In genomic region chr5:36606437-36607113, GRCh38 we compare ENCODE assay signal across 9 cellular contexts. TPM values are rescaled to one million over a fixed set of nuclear protein-coding genes. Genes with fewer than 3 reads are reported as not detected.
A peak's percentile ranks its signal among the peaks of the same experiment; 100 is the strongest.
DNase-seq lines count a peak whose midpoint lies in the region; ATAC-seq and TF ChIP-seq lines count a peak whose summit lies in the region.
"Had no signal": no experiment of that assay in that cellular context is flagged by ENCODE, and none has a peak within 500 bp of the region (broad histone marks: within the 10 kb centered on the region; RNA-seq: fewer than 3 reads in every experiment).

Gene SLC1A3, plus strand, starts transcription at chr5:36606606. Its CDS starts 1,818 bp downstream, at chr5:36608424.

- TF ChIP-seq CTCF in progenitor cell of endocrine pancreas (IDR thresholded peaks at IDR 0.05; ENCODE audit: unreplicated experiment) = no peak

- WGBS in right cardiac atrium = under 1% methylated on average over 20 of the region's 20 CpGs

- no peaks in the 10 kb centered on the region for H3K9me3 Mint-ChIP-seq in progenitor cell of endocrine pancreas (ENCODE audit: low read depth)

- peak within 1 kb of the TSS; percentile 79 for H3K4me3 Mint-ChIP-seq in progenitor cell of endocrine pancreas (ENCODE audit: low read depth)

- H3K9me3 ChIP-seq in right cardiac atrium (ENCODE audit: control insufficient read depth, low read length) = peaks cover 1% of the 10 kb centered on the region

- DNase-seq in AG20443 (ENCODE audit: low spot score) (peak; percentile 74), NOMO-1 treated with DMSO at 0.1 percent for 48 hours (lab: John Stamatoyannopoulos, UW; ENCODE audit: unreplicated experiment) (peak; percentile 74), amygdala (lab: John Stamatoyannopoulos, UW) (peak in 50 of 56 donors; percentile 27 to 87 (median 66)), right cardiac atrium (peak; percentile 53 to 80 (median 56)), progenitor cell of endocrine pancreas (ENCODE audit: low spot score, unreplicated experiment) (peak; percentile 54), NCI-H2196 (lab: John Stamatoyannopoulos, UW; ENCODE audit: unreplicated experiment) (no peak)

- H3K4me3 ChIP-seq in right cardiac atrium (ENCODE audit: low read length) = peak within 1 kb of the TSS; percentile 63

- ATAC-seq in GM18861 (IDR thresholded peaks at IDR 0.05; ENCODE audit: unreplicated experiment) (peak; percentile 77), HG03025 (IDR thresholded peaks at IDR 0.05; ENCODE audit: low FRiP score, unreplicated experiment) (peak; percentile 69), right cardiac atrium (peak; percentile 93 to 95)

- peaks cover 2% of the 10 kb centered on the region for H3K36me3 Mint-ChIP-seq in progenitor cell of endocrine pancreas (ENCODE audit: insufficient read depth)

- peaks cover 6% of the 10 kb centered on the region for H3K27me3 Mint-ChIP-seq in progenitor cell of endocrine pancreas

- peak within 1 kb of the TSS; percentile 47 for H3K27ac Mint-ChIP-seq in progenitor cell of endocrine pancreas

- intact Hi-C loops in right cardiac atrium (cut with DNase I) = loop anchor here in 2 of 4 donors (5.0 to 10.0 kb wide), 2 partner anchors 78 to 189 kb away; no protein-coding TSS in a partner anchor

- H3K4me1 Mint-ChIP-seq in progenitor cell of endocrine pancreas (ENCODE audit: low read depth) = peaks cover 22% of the 10 kb centered on the region

- peak within 1 kb of the TSS; percentile 88 for H3K27ac ChIP-seq in right cardiac atrium (ENCODE audit: low read length)
- H3K27ac ChIP-seq: VCaP had no signal

- no peaks in the 10 kb centered on the region for H3K27me3 ChIP-seq in right cardiac atrium (ENCODE audit: control insufficient read depth, insufficient read depth)

- H3K4me1 ChIP-seq in right cardiac atrium (ENCODE audit: control insufficient read depth, insufficient read depth, low read length) = no peaks in the 10 kb centered on the region

RNA-seq across cellular contexts. Expression of gene SLC1A3, which starts in this region (rescaled TPM):
- total RNA-seq in right cardiac atrium = 10 to 100 TPM; 31.1 to 44.5 (median 35.2) TPM
- 21.7 TPM for polyA plus RNA-seq in right cardiac atrium
- 14.0 and 14.5 TPM in 2 replicates for total RNA-seq in progenitor cell of endocrine pancreas
